12 cellular contexts compared by ENCODE assay signal in the genomic region with DNA sequence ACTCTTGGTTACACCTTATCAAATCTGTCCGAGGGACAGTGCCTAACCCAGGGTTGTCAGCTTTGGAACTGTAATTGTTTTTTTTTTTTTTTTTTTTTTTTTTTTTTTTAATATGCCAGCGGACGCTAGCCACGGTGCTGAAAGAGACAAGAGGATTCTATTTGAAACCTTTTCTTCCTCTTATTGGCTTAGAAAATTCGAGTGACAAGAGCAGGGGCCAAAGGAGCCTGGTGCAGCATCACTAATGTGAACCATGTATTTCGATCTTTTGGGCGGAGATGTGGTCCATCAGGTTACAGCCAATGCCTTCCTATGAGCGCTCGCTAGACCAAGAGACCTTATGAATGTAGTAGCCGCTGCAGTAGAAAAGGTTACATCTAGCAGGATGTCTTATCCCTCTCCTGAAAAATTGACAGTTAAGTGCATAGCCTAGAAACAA. TPM values are rescaled to one million over a fixed set of nuclear protein-coding genes. Genes with fewer than 3 reads are reported as not detected.
DNase-seq lines count a peak whose midpoint lies in the region; ATAC-seq, FAIRE-seq and TF ChIP-seq lines count a peak whose summit lies in the region.
"Had no signal": no experiment of that assay in that cellular context is flagged by ENCODE, and none has a peak within 500 bp of the region (broad histone marks: within the 10 kb centered on the region; RNA-seq: fewer than 3 reads in every experiment).

No MANE protein-coding gene starts in this region.

- FAIRE-seq in GM12878 (lab: Jason Lieb, UNC): no peak

- no peaks in the 10 kb centered on the region for H3K4me1 ChIP-seq in GM12878 (ENCODE audit: control insufficient read depth, insufficient read depth, low read length)
- peaks cover 0 to 7% (median 4%) of the 10 kb centered on the region in 4 donors for H3K4me1 ChIP-seq in upper lobe of left lung
- H3K4me1 ChIP-seq: left lung had no signal

- CTCF ChIA-PET in GM12878 (lab: Yijun Ruan, JAX): no interaction called here

- whole genome bisulfite sequencing in GM12878 (ENCODE audit: insufficient coverage, insufficient replicate concordance, low lambda C conversion rate, missing lambda C conversion rate): 14% methylated on average over 7 of the region's 10 CpGs
- 16 to 24% methylated on average over 10 of the region's 10 CpGs for WGBS in upper lobe of left lung, 2 donors

- ATAC-seq in GM12878 (no peak), HG03025 (IDR thresholded peaks at IDR 0.05; ENCODE audit: low FRiP score, unreplicated experiment) (no peak), upper lobe of left lung (ENCODE audit: low FRiP score in 2 of 2) (no peak), Right ventricle myocardium superior (ENCODE audit: poor library complexity) (no peak)

- DNase-seq in AG20443 (ENCODE audit: low spot score) (peak; percentile 19), GM12878 (ENCODE audit: low read depth, low spot score) (no peak), iris pigment epithelial cell (ENCODE audit: low read depth) (peak; percentile 11), upper lobe of left lung (no peak), Right ventricle myocardium superior (no peak), dedifferentiated amniotic fluid mesenchymal stem cell (ENCODE audit: extremely low spot score) (no peak)
- peak; percentile 4 for DNase-seq in Jurkat, Clone E6-1 (ENCODE audit: low read depth, low spot score)
- DNase-seq: activated B cell treated with CpG ODN at 0.5 μM for 24 hours, NCI-H1048 had no signal

- TF ChIP-seq EP300 in GM12878 (IDR thresholded peaks at IDR 0.05; ENCODE audit: borderline replicate concordance in 1 of 2, control insufficient read depth in 1 of 2, low read depth in 2 of 2, low read length in 2 of 2): no peak
- TF ChIP-seq EP300 in upper lobe of left lung (IDR thresholded peaks at IDR 0.05): no peak

- intact Hi-C loops in GM12878 (cut with micrococcal nuclease; ENCODE audit: unreplicated experiment): no loop called here
- intact Hi-C loops in Right ventricle myocardium superior (cut with DNase I): no loop called here

- no peak overlapping the region for H3K9ac ChIP-seq in GM12878 (ENCODE audit: control insufficient read depth, insufficient read depth, low read length)

- SMC1A ChIA-PET in GM12878 (lab: Charles Lee; ENCODE audit: uncharacterized antibody, unreplicated experiment): no interaction called here

- H3K27me3 ChIP-seq in GM12878 (replicated peaks in 1 of 2; ENCODE audit: control insufficient read depth in 2 of 2, insufficient read depth in 2 of 2, low read length in 1 of 2) (no peaks in the 10 kb centered on the region), upper lobe of left lung (no peaks in the 10 kb centered on the region)

- H4K20me1 ChIP-seq in GM12878 (ENCODE audit: control insufficient read depth, insufficient read depth): no peaks in the 10 kb centered on the region

- BruUV-seq in GM12878 (replicated peaks; lab: Mats Ljungman, UMichigan): no TSS peak

- H3K36me3 ChIP-seq in GM12878 (ENCODE audit: control insufficient read depth in 2 of 2, insufficient read depth in 2 of 2, low read length in 1 of 2) (no peaks in the 10 kb centered on the region), upper lobe of left lung (no peaks in the 10 kb centered on the region)
- H3K36me3 ChIP-seq: left lung had no signal

- POLR2A ChIA-PET in GM12878 (lab: Charles Lee): no interaction called here

- TF ChIP-seq CTCF in GM12878 (IDR thresholded peaks at IDR 0.05 in 2 of 3, conservative IDR thresholded peaks at IDR 0.05 in 1 of 3; ENCODE audit: control insufficient read depth in 2 of 3, extremely low read depth in 1 of 3, insufficient read depth in 1 of 3, low read depth in 3 of 3, low read length in 3 of 3) (no peak), upper lobe of left lung (IDR thresholded peaks at IDR 0.05) (no peak)

- no peak overlapping the region for H3K4me3 ChIP-seq in Jurkat, Clone E6-1 (ENCODE audit: low read length)
- H3K4me3 ChIP-seq in GM12878: no peak overlapping the region
- no peak overlapping the region for H3K4me3 ChIP-seq in upper lobe of left lung
- H3K4me3 ChIP-seq: left lung had no signal

- TF ChIP-seq POLR2A in GM12878 (IDR thresholded peaks at IDR 0.05; ENCODE audit: low read depth, low read length) (no peak), upper lobe of left lung (IDR thresholded peaks at IDR 0.05) (no peak)

- no peak overlapping the region for H3K4me2 ChIP-seq in GM12878 (ENCODE audit: control insufficient read depth, insufficient read depth)

- no peaks in the 10 kb centered on the region for H3K9me3 ChIP-seq in GM12878 (replicated peaks; ENCODE audit: control insufficient read depth, insufficient read depth, low read length)
- no peaks in the 10 kb centered on the region for H3K9me3 ChIP-seq in upper lobe of left lung
- H3K9me3 ChIP-seq: left lung had no signal

- TF ChIP-seq RAD21 in GM12878 (IDR thresholded peaks at IDR 0.05; ENCODE audit: insufficient read depth, low read depth, low read length): no peak

- H2AFZ ChIP-seq in GM12878 (ENCODE audit: control insufficient read depth, low read depth, low read length): no peak overlapping the region

- in situ Hi-C loops in GM12878 (cut with MboI): no loop called here

- no peak overlapping the region for H3K27ac ChIP-seq in GM12878 (ENCODE audit: control insufficient read depth, insufficient read depth)
- H3K27ac ChIP-seq in upper lobe of left lung: no peak overlapping the region
- H3K27ac ChIP-seq: left lung had no signal

- H3K79me2 ChIP-seq in GM12878 (ENCODE audit: control insufficient read depth, insufficient read depth, low read length): no peaks in the 10 kb centered on the region

- RAD21 ChIA-PET in GM12878 (lab: Charles Lee; ENCODE audit: unreplicated experiment): no interaction called here

TF ChIP-seq in GM12878, 131 proteins besides CTCF, POLR2A, EP300 and RAD21:
- TF ChIP-seq ZNF384 (IDR thresholded peaks at IDR 0.05; ENCODE audit: borderline replicate concordance, low read depth, low read length) (peak; percentile 30; the same call in 1 of the 2 replicates), HDGF (IDR thresholded peaks at IDR 0.05) (no peak), ASH2L (IDR thresholded peaks at IDR 0.05; ENCODE audit: borderline replicate concordance, low read depth) (no peak)
- TF ChIP-seq, protein P1, sequence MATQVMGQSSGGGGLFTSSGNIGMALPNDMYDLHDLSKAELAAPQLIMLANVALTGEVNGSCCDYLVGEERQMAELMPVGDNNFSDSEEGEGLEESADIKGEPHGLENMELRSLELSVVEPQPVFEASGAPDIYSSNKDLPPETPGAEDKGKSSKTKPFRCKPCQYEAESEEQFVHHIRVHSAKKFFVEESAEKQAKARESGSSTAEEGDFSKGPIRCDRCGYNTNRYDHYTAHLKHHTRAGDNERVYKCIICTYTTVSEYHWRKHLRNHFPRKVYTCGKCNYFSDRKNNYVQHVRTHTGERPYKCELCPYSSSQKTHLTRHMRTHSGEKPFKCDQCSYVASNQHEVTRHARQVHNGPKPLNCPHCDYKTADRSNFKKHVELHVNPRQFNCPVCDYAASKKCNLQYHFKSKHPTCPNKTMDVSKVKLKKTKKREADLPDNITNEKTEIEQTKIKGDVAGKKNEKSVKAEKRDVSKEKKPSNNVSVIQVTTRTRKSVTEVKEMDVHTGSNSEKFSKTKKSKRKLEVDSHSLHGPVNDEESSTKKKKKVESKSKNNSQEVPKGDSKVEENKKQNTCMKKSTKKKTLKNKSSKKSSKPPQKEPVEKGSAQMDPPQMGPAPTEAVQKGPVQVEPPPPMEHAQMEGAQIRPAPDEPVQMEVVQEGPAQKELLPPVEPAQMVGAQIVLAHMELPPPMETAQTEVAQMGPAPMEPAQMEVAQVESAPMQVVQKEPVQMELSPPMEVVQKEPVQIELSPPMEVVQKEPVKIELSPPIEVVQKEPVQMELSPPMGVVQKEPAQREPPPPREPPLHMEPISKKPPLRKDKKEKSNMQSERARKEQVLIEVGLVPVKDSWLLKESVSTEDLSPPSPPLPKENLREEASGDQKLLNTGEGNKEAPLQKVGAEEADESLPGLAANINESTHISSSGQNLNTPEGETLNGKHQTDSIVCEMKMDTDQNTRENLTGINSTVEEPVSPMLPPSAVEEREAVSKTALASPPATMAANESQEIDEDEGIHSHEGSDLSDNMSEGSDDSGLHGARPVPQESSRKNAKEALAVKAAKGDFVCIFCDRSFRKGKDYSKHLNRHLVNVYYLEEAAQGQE (IDR thresholded peaks at IDR 0.05; ENCODE audit: low read depth, low read length): peak; percentile 68

RNA-seq across cellular contexts. Expression of a gene that starts 0.9 kb away (rescaled TPM):
- polyA plus RNA-seq in Jurkat, Clone E6-1 (2012; ENCODE audit: insufficient read depth, insufficient read length): not detected
- 4.6 and 5.4 TPM in 2 replicates for total RNA-seq in GM12878 (2013; cell fraction: nucleolus; rRNA removed)
- total RNA-seq in GM12878 (2014; rRNA removed) (0.40 and 0.65 TPM in 2 replicates), GM12878 (2014; rRNA removed; fragmentation: Illumina TruSeq; extraction: Trizol) (0.45 and 0.55 TPM in 2 replicates), GM12878 (2021) (0.15 and 0.27 TPM in 2 replicates), upper lobe of left lung (1 to 10 TPM in 2 of 6 donors, under 1 TPM in 3, not detected in 1; 0.30 to 2.7 (median 0.79) TPM), Right ventricle myocardium superior (0.19 TPM)
- not detected for polyA plus RNA-seq in GM12878 (2011; ENCODE audit: low read depth)
- polyA plus RNA-seq in GM12878 (2011; rRNA removed) (3.1 and 5.0 TPM in 2 replicates), GM12878 (2014; fragmentation: Illumina TruSeq; extraction: Trizol) (0.35 and 0.46 TPM in 2 replicates), GM12878 (2014; fragmentation: Nextera tagmentation; extraction: Ambion mirVana) (1 to 10 TPM in 1 of 2 experiments, under 1 TPM in 1; 0.99 to 1.8 TPM), GM12878 (2014; rRNA removed) (0.20 and 0.60 TPM in 2 replicates), GM12878 (2016; fragmentation: Nextera tagmentation; extraction: Ambion mirVana) (under 1 TPM; 0.14 to 0.15 TPM)
- 1.2 and 1.4 TPM in 2 replicates for polyA plus RNA-seq in GM12878 (2011; cell fraction: cytosol; rRNA removed)
- 1.3 and 1.4 TPM in 2 replicates for polyA plus RNA-seq in GM12878 (2011; cell fraction: nucleus; rRNA removed)
- polyA plus RNA-seq in GM12878 (2012): not detected in 2 replicates
- 1.8 and 5.1 TPM in 2 replicates for polyA minus RNA-seq in GM12878 (2011; rRNA and poly(A)+ RNA removed)
- not detected in 2 replicates for polyA minus RNA-seq in GM12878 (2011; cell fraction: cytosol; rRNA and poly(A)+ RNA removed)
- polyA minus RNA-seq in GM12878 (2011; cell fraction: nucleus; rRNA and poly(A)+ RNA removed): 1.1 and 2.3 TPM in 2 replicates
- total RNA-seq: activated B cell treated with CpG ODN at 0.5 μM for 24 hours; activated naive CD4-positive, alpha-beta T cell treated with anti-CD3 and anti-CD28 coated beads for 36 hours had no signal

Comparison
In these comparisons a context has a peak if more than half of its experiments do, and no peak if none do; other contexts are left out.
1. DNase-seq: peak in AG20443 (single experiment), Jurkat, Clone E6-1 (single experiment) and iris pigment epithelial cell (single experiment); none in GM12878 (single experiment), upper lobe of left lung (0 of 2), Right ventricle myocardium superior (single experiment) and dedifferentiated amniotic fluid mesenchymal stem cell (single experiment).